7 cellular contexts compared by ENCODE assay signal in genomic region chr16:47539707-47540670, GRCh38.
A peak's percentile ranks its signal among the peaks of the same experiment; 100 is the strongest.
DNase-seq lines count a peak whose midpoint lies in the region; ATAC-seq, FAIRE-seq and TF ChIP-seq lines count a peak whose summit lies in the region.
"Not testable (repeated sequence)": the region's sequence is repeated elsewhere in the genome, so short reads cannot be mapped to it uniquely, and the experiment has no call there.

No MANE protein-coding gene starts in this region.

- H3K27ac ChIP-seq in GM12878 (ENCODE audit: control insufficient read depth, insufficient read depth); endodermal cell (ENCODE audit: low read depth, low read length); HepG2 (ENCODE audit: extremely low read length, insufficient read depth, low read length): not testable (repeated sequence)

- H3K27me3 ChIP-seq in GM12878 (replicated peaks in 1 of 2; ENCODE audit: control insufficient read depth in 2 of 2, insufficient read depth in 2 of 2, low read length in 1 of 2); endodermal cell (ENCODE audit: control insufficient read depth, insufficient read depth, low read length, poor library complexity, severe bottlenecking); HepG2 (ENCODE audit: control insufficient read depth in 1 of 2, insufficient read depth in 2 of 2, low read length in 2 of 2): not testable (repeated sequence)

- not testable (repeated sequence) for H2AFZ ChIP-seq in GM12878 (ENCODE audit: control insufficient read depth, low read depth, low read length); HepG2 (ENCODE audit: low read length)

- TF ChIP-seq RAD21 in GM12878 (IDR thresholded peaks at IDR 0.05; ENCODE audit: insufficient read depth, low read depth, low read length); HepG2 (CRISPR knock-in tag; IDR thresholded peaks at IDR 0.05): not testable (repeated sequence)

- TF ChIP-seq CTCF in NB4 (IDR thresholded peaks at IDR 0.05; ENCODE audit: low read depth, low read length); GM12878 (IDR thresholded peaks at IDR 0.05 in 2 of 3, conservative IDR thresholded peaks at IDR 0.05 in 1 of 3; ENCODE audit: control insufficient read depth in 2 of 3, extremely low read depth in 1 of 3, insufficient read depth in 1 of 3, low read depth in 3 of 3, low read length in 3 of 3); endodermal cell (conservative IDR thresholded peaks at IDR 0.05); HepG2 (CRISPR knock-in tag; IDR thresholded peaks at IDR 0.05): not testable (repeated sequence)

- BruUV-seq in GM12878 (replicated peaks; lab: Mats Ljungman, UMichigan); HepG2 (replicated peaks; lab: Mats Ljungman, UMichigan): not testable (repeated sequence)

- peaks cover 71% of the 10 kb centered on the region for H3K36me3 Mint-ChIP-seq in endodermal cell (ENCODE audit: low read depth)

- not testable (repeated sequence) for FAIRE-seq in GM12878 (lab: Jason Lieb, UNC); HepG2 (lab: Jason Lieb, UNC)

- not testable (repeated sequence) for H3K4me2 ChIP-seq in GM12878 (ENCODE audit: control insufficient read depth, insufficient read depth); HepG2 (ENCODE audit: low read depth, low read length)

- peaks cover 70% of the 10 kb centered on the region for H3K9me3 Mint-ChIP-seq in endodermal cell

- SMC1A ChIA-PET in GM12878 (lab: Charles Lee; ENCODE audit: uncharacterized antibody, unreplicated experiment): interaction anchor here (1.6 kb wide), 1 partner anchor 45 kb away, joined by 3 read pairs; no protein-coding TSS in a partner anchor

- TF ChIP-seq POLR2A in NB4 (IDR thresholded peaks at IDR 0.05; ENCODE audit: extremely low read depth, insufficient read length); GM12878 (IDR thresholded peaks at IDR 0.05; ENCODE audit: low read depth, low read length); HepG2 (IDR thresholded peaks at IDR 0.05; ENCODE audit: insufficient read depth in 1 of 2, low read depth in 2 of 2, low read length in 2 of 2): not testable (repeated sequence)

- H3K79me2 ChIP-seq in GM12878 (ENCODE audit: control insufficient read depth, insufficient read depth, low read length); HepG2 (ENCODE audit: insufficient read depth, low read length): not testable (repeated sequence)

- H3K36me3 ChIP-seq in GM12878 (ENCODE audit: control insufficient read depth in 2 of 2, insufficient read depth in 2 of 2, low read length in 1 of 2); HepG2 (replicated peaks in 1 of 2; ENCODE audit: control insufficient read depth in 1 of 2, insufficient read depth in 2 of 2, low read length in 2 of 2): not testable (repeated sequence)
- peaks cover 24% of the 10 kb centered on the region for H3K36me3 ChIP-seq in endodermal cell (ENCODE audit: control insufficient read depth, insufficient read depth, low read length)

- H3K27ac Mint-ChIP-seq in endodermal cell: not testable (repeated sequence)

- in situ Hi-C loops in GM12878 (cut with MboI); HepG2 (cut with HindIII; ENCODE audit: extremely low pct_ligation_motif_present, low pct_unique_long_range_greater_than_20kb): not testable (repeated sequence)

- ATAC-seq in GM12878, HepG2: not testable (repeated sequence)

- RAD21 ChIA-PET in GM12878 (lab: Charles Lee; ENCODE audit: unreplicated experiment): not testable (repeated sequence)

- H3K9ac ChIP-seq in GM12878 (ENCODE audit: control insufficient read depth, insufficient read depth, low read length); endodermal cell (ENCODE audit: extremely low read depth, low read length, poor library complexity, severe bottlenecking); HepG2 (ENCODE audit: insufficient read depth, low read depth, low read length): not testable (repeated sequence)

- intact Hi-C loops in GM12878 (cut with micrococcal nuclease; ENCODE audit: unreplicated experiment): not testable (repeated sequence)
- intact Hi-C loops in HepG2 (cut with micrococcal nuclease; ENCODE audit: unreplicated experiment): loop anchor here (5.0 kb wide), 1 partner anchor 48 kb away; no protein-coding TSS in a partner anchor

- H3K4me3 ChIP-seq in NB4 (ENCODE audit: low read depth, low read length); GM12878; HepG2 (replicated peaks in 1 of 3; ENCODE audit: insufficient read depth in 1 of 3, low read depth in 2 of 3, low read length in 3 of 3): not testable (repeated sequence)
- peak overlapping the region; percentile 38 for H3K4me3 ChIP-seq in endodermal cell (ENCODE audit: low read length)

- H4K20me1 ChIP-seq in GM12878 (ENCODE audit: control insufficient read depth, insufficient read depth); HepG2 (ENCODE audit: insufficient read depth, low read length): not testable (repeated sequence)

- 97% methylated on average over 12 of the region's 13 CpGs for WGBS in GM12878 (ENCODE audit: insufficient coverage, insufficient replicate concordance, low lambda C conversion rate, missing lambda C conversion rate)
- WGBS in endodermal cell (ENCODE audit: insufficient coverage in 1 of 2, insufficient read length in 1 of 2), 2 experiments: 92 to 96% methylated on average over 4 to 12 of the region's 13 CpGs
- WGBS in HepG2 (ENCODE audit: low lambda C conversion rate): 97% methylated on average over 13 of the region's 13 CpGs

- POLR2A ChIA-PET in GM12878 (lab: Charles Lee); HepG2 (lab: Yijun Ruan, JAX): not testable (repeated sequence)

- H3K4me1 Mint-ChIP-seq in endodermal cell: not testable (repeated sequence)

- TF ChIP-seq EP300 in GM12878 (IDR thresholded peaks at IDR 0.05; ENCODE audit: borderline replicate concordance in 1 of 2, control insufficient read depth in 1 of 2, low read depth in 2 of 2, low read length in 2 of 2); HepG2 (IDR thresholded peaks at IDR 0.05; ENCODE audit: low read depth in 2 of 2, low read length in 2 of 2); HepG2 (CRISPR knock-in tag; IDR thresholded peaks at IDR 0.05; ENCODE audit: borderline replicate concordance): not testable (repeated sequence)

- CTCF ChIA-PET in GM12878 (lab: Yijun Ruan, JAX): interaction anchor here (1.3 kb wide), 1 partner anchor 11 kb away, joined by 4 read pairs; no protein-coding TSS in a partner anchor
- CTCF ChIA-PET in HepG2 (lab: Yijun Ruan, JAX; ENCODE audit: low intra/inter-chr PET ratio, low total read pairs): not testable (repeated sequence)

- peak; percentile 6 for DNase-seq in DMS53 (lab: John Stamatoyannopoulos, UW)
- peak; percentile 4 for DNase-seq in LHCN-M2 (ENCODE audit: low read depth)
- peak; percentile 34 for DNase-seq in NB4 (ENCODE audit: low read depth)
- peak; percentile 35 for DNase-seq in SIG-M5 treated with dmso at 0.1 percent for 504 hours (lab: John Stamatoyannopoulos, UW; ENCODE audit: unreplicated experiment)
- DNase-seq in GM12878 (ENCODE audit: low read depth, low spot score); endodermal cell; HepG2 (ENCODE audit: low spot score): not testable (repeated sequence)

- not testable (repeated sequence) for H3K27me3 Mint-ChIP-seq in endodermal cell (ENCODE audit: insufficient read depth)

- not testable (repeated sequence) for H3K9me3 ChIP-seq in GM12878 (replicated peaks; ENCODE audit: control insufficient read depth, insufficient read depth, low read length); HepG2 (ENCODE audit: low read length)
- H3K9me3 ChIP-seq in endodermal cell (ENCODE audit: control insufficient read depth, low read length): peaks cover 58% of the 10 kb centered on the region

- H3K4me3 Mint-ChIP-seq in endodermal cell: not testable (repeated sequence)

- not testable (repeated sequence) for H3K4me1 ChIP-seq in GM12878 (ENCODE audit: control insufficient read depth, insufficient read depth, low read length); endodermal cell (ENCODE audit: control insufficient read depth, insufficient read depth, low read length)
- H3K4me1 ChIP-seq in HepG2 (ENCODE audit: insufficient read depth, low read length): peaks cover 33% of the 10 kb centered on the region

TF ChIP-seq in GM12878, 131 proteins besides CTCF, POLR2A, EP300 and RAD21:
- TF ChIP-seq CBX5 (IDR thresholded peaks at IDR 0.05; ENCODE audit: low read depth): peak; percentile 82; the same call in 1 of the 2 replicates

TF ChIP-seq in HepG2, 621 proteins besides CTCF, POLR2A, EP300 and RAD21 (continues in another document):
- 0 out of 2 replicates have a peak, but pooled peaks have one; percentile 32 for TF ChIP-seq SOX13 (IDR thresholded peaks at IDR 0.05)
- peak in 1 of 2 experiments; percentile 73; a peak in 2 of 4 replicates for TF ChIP-seq SOX13 (CRISPR knock-in tag; conservative IDR thresholded peaks at IDR 0.05 in 1 of 2, IDR thresholded peaks at IDR 0.05 in 1 of 2)
- peak; percentile 57; the same call in 1 of the 2 replicates for TF ChIP-seq HOMEZ (CRISPR knock-in tag; IDR thresholded peaks at IDR 0.05; ENCODE audit: low read depth)
- 0 out of 2 replicates have a peak, but pooled peaks have one; percentile 52 for TF ChIP-seq SOX5 (CRISPR knock-in tag; IDR thresholded peaks at IDR 0.05; ENCODE audit: borderline replicate concordance)
- peak; percentile 99 for TF ChIP-seq ZNF33A (CRISPR knock-in tag; IDR thresholded peaks at IDR 0.05; ENCODE audit: borderline replicate concordance)
- not testable (repeated sequence) for TF ChIP-seq SOX6 (IDR thresholded peaks at IDR 0.05)
- TF ChIP-seq SOX6 (CRISPR knock-in tag; IDR thresholded peaks at IDR 0.05): peak; percentile 58; the same call in 1 of the 2 replicates
